ENCODE assay signal across 35 cellular contexts in the genomic region with DNA sequence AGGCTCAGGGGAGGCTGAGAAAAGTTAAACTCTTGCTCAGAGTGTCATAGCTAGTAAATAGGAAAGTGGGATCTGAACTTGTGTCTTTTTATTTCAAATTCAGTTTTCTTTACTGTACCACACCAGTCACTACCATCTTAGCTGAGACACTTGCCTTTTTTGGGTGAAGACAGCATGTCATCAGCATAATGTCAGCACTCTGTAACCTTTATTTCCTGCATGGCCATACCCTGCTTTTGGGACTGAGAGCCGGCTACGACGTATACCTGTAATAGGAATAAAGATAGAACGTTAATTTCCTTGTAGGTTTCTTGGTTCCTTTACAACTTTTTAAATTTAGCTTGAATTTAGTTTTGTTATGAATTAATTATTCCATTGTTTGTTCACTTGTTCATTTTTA.
"Had no signal": no experiment of that assay in that cellular context is flagged by ENCODE, and none has a peak within 500 bp of the region (broad histone marks: within the 10 kb centered on the region; RNA-seq: fewer than 3 reads in every experiment).

No MANE protein-coding gene starts in this region.

- H3K4me1 ChIP-seq: body of pancreas, breast epithelium had no signal

- H3K27ac ChIP-seq: adrenal gland, body of pancreas, brain microvascular endothelial cell, breast epithelium, VCaP had no signal

- ATAC-seq: activated naive CD4-positive, alpha-beta T cell treated with anti-CD3 and anti-CD28 coated beads, Interleukin-2, amount 50 U/mL, for 72 hours; activated T-cell treated with anti-CD3 and anti-CD28 coated beads, Interleukin-2, amount 50 U/mL, for 4 hours; activated T-cell treated with anti-CD3 and anti-CD28 coated beads, Interleukin-2, amount 50 U/mL, for 72 hours; activated T-helper 17 cell treated with anti-CD3 and anti-CD28 coated beads, Interleukin-2, amount 50 U/mL, for 72 hours; body of pancreas had no signal

- H3K27me3 ChIP-seq: adrenal gland, body of pancreas, brain microvascular endothelial cell, breast epithelium had no signal

- H3K4me3 ChIP-seq: adrenal gland, body of pancreas, breast epithelium had no signal

- H3K36me3 Mint-ChIP-seq: activated CD4-positive, alpha-beta memory T cell treated with anti-CD3 and anti-CD28 coated beads for 36 hours; activated naive CD4-positive, alpha-beta T cell treated with anti-CD3 and anti-CD28 coated beads, Interleukin-2, amount 50 U/mL, for 72 hours; activated naive CD8-positive, alpha-beta T cell treated with anti-CD3 and anti-CD28 coated beads for 36 hours had no signal

- H3K9me3 ChIP-seq: adrenal gland, body of pancreas, breast epithelium had no signal

- H3K4me1 Mint-ChIP-seq: activated B cell treated with CpG ODN at 0.5 μM for 24 hours; activated CD4-positive, alpha-beta T cell treated with anti-CD3 and anti-CD28 coated beads, Interleukin-2, amount 10 ng/mL, durations not matched to agents 24 days and 14 days; activated naive CD8-positive, alpha-beta T cell treated with anti-CD3 and anti-CD28 coated beads for 36 hours; activated T-helper 17 cell treated with anti-CD3 and anti-CD28 coated beads, Interleukin-2, amount 50 U/mL, for 72 hours had no signal

- H3K27me3 Mint-ChIP-seq: activated B cell treated with CpG ODN at 0.5 μM for 24 hours; activated CD4-positive, alpha-beta memory T cell treated with anti-CD3 and anti-CD28 coated beads for 36 hours; activated CD4-positive, alpha-beta T cell treated with anti-CD3 and anti-CD28 coated beads, Interleukin-2, amount 10 ng/mL, durations not matched to agents 24 days and 14 days; activated naive CD8-positive, alpha-beta T cell treated with anti-CD3 and anti-CD28 coated beads for 36 hours; activated T-helper 17 cell treated with anti-CD3 and anti-CD28 coated beads, Interleukin-2, amount 50 U/mL, for 72 hours had no signal

- H3K36me3 ChIP-seq: adrenal gland, brain microvascular endothelial cell, breast epithelium had no signal

- DNase-seq: activated B cell treated with CpG ODN at 0.5 μM for 24 hours; activated CD4-positive, alpha-beta memory T cell treated with anti-CD3 and anti-CD28 coated beads for 36 hours; activated CD4-positive, alpha-beta T cell treated with anti-CD3 and anti-CD28 coated beads for 4 hours; activated CD4-positive, alpha-beta T cell treated with anti-CD3 and anti-CD28 coated beads, Interleukin-2, amount 10 ng/mL, durations not matched to agents 24 days and 14 days; activated CD4-positive, alpha-beta T cell treated with anti-CD3 and anti-CD28 coated beads, Interleukin-2, amount 50 U/mL, for 1 hour; activated CD4-positive, alpha-beta T cell treated with anti-CD3 and anti-CD28 coated beads, Interleukin-2, amount 50 U/mL, for 4 hours; activated CD4-positive, CD25-positive, alpha-beta regulatory T cell treated with anti-CD3 and anti-CD28 coated beads, Interleukin-2, amount 50 U/mL, for 72 hours; activated CD8-positive, alpha-beta memory T cell treated with anti-CD3 and anti-CD28 coated beads, Interleukin-2, amount 50 U/mL, for 4 hours; activated effector memory CD4-positive, alpha-beta T cell treated with anti-CD3 and anti-CD28 coated beads, Interleukin-2, amount 50 U/mL, for 16 hours; activated gamma-delta T cell treated with Interleukin-2 at 50 U/mL for 16 hours; activated naive CD4-positive, alpha-beta T cell; activated naive CD4-positive, alpha-beta T cell treated with anti-CD3 and anti-CD28 coated beads for 36 hours; activated naive CD4-positive, alpha-beta T cell treated with anti-CD3 and anti-CD28 coated beads, Interleukin-2, amount 50 U/mL, for 16 hours; activated naive CD8-positive, alpha-beta T cell treated with anti-CD3 and anti-CD28 coated beads for 36 hours; activated T-cell treated with anti-CD3 and anti-CD28 coated beads for 4 hours; activated T-cell treated with anti-CD3 and anti-CD28 coated beads, Interleukin-2, amount 50 U/mL, for 1 hour; activated T-cell treated with anti-CD3 and anti-CD28 coated beads, Interleukin-2, amount 50 U/mL, for 4 hours; activated T-cell treated with anti-CD3 and anti-CD28 coated beads, Interleukin-2, amount 50 U/mL, for 72 hours; adrenal gland; amniotic stem cell; aorta; body of pancreas; brain microvascular endothelial cell; central memory CD4-positive, alpha-beta T cell; T-helper 1 cell; T-helper 2 cell; T-helper 9 cell had no signal

- H3K9me3 Mint-ChIP-seq: activated B cell treated with CpG ODN at 0.5 μM for 24 hours; activated CD4-positive, alpha-beta memory T cell treated with anti-CD3 and anti-CD28 coated beads for 36 hours; activated CD4-positive, alpha-beta T cell treated with anti-CD3 and anti-CD28 coated beads, Interleukin-2, amount 10 ng/mL, durations not matched to agents 24 days and 14 days; activated naive CD4-positive, alpha-beta T cell treated with anti-CD3 and anti-CD28 coated beads for 36 hours; activated naive CD4-positive, alpha-beta T cell treated with anti-CD3 and anti-CD28 coated beads, Interleukin-2, amount 50 U/mL, for 72 hours; activated naive CD8-positive, alpha-beta T cell treated with anti-CD3 and anti-CD28 coated beads for 36 hours; activated T-cell treated with anti-CD3 and anti-CD28 coated beads, Interleukin-2, amount 50 U/mL, for 4 hours; activated T-cell treated with anti-CD3 and anti-CD28 coated beads, Interleukin-2, amount 50 U/mL, for 72 hours; activated T-helper 1 cell treated with anti-CD3 and anti-CD28 coated beads, Interleukin-12 subunit alpha, Interleukin-12 subunit beta, Interleukin-2, Interleukin-4 antibody, amounts not matched to agents 30 ng/mL and 10 ng/mL and 1 ng/mL, durations not matched to agents 14 hours and 24 hours and 36 hours; activated T-helper 17 cell treated with anti-CD3 and anti-CD28 coated beads, Interleukin-2, amount 50 U/mL, for 72 hours; T-helper 1 cell treated with Interleukin-12 subunit alpha and Interleukin-12 subunit beta and Interleukin-4 antibody, amounts not matched to agents 30 μg/mL and 1 μg/mL, for 36 hours; T-helper 2 cell treated with Interferon-gamma antibody and Interleukin-4, amounts not matched to agents 5 μg/mL and 100 μg/mL, for 36 hours had no signal

- FAIRE-seq: astrocyte had no signal

- H3K27ac Mint-ChIP-seq: activated B cell treated with CpG ODN at 0.5 μM for 24 hours; activated CD4-positive, alpha-beta memory T cell treated with anti-CD3 and anti-CD28 coated beads for 36 hours; activated CD4-positive, alpha-beta T cell treated with anti-CD3 and anti-CD28 coated beads, Interleukin-2, amount 10 ng/mL, durations not matched to agents 24 days and 14 days; activated naive CD4-positive, alpha-beta T cell treated with anti-CD3 and anti-CD28 coated beads for 36 hours; activated naive CD8-positive, alpha-beta T cell treated with anti-CD3 and anti-CD28 coated beads for 36 hours; activated T-cell treated with anti-CD3 and anti-CD28 coated beads, Interleukin-2, amount 50 U/mL, for 72 hours; activated T-helper 1 cell treated with anti-CD3 and anti-CD28 coated beads, Interleukin-12 subunit alpha, Interleukin-12 subunit beta, Interleukin-2, Interleukin-4 antibody, amounts not matched to agents 30 ng/mL and 10 ng/mL and 1 ng/mL, durations not matched to agents 14 hours and 24 hours and 36 hours; activated T-helper 17 cell treated with anti-CD3 and anti-CD28 coated beads, Interleukin-2, amount 50 U/mL, for 72 hours; T-helper 1 cell treated with Interleukin-12 subunit alpha and Interleukin-12 subunit beta and Interleukin-4 antibody, amounts not matched to agents 30 μg/mL and 1 μg/mL, for 36 hours; T-helper 2 cell treated with Interferon-gamma antibody and Interleukin-4, amounts not matched to agents 5 μg/mL and 100 μg/mL, for 36 hours had no signal

- H3K4me3 Mint-ChIP-seq: activated B cell treated with CpG ODN at 0.5 μM for 24 hours; activated CD4-positive, alpha-beta memory T cell treated with anti-CD3 and anti-CD28 coated beads for 36 hours; activated CD4-positive, alpha-beta T cell treated with anti-CD3 and anti-CD28 coated beads, Interleukin-2, amount 10 ng/mL, durations not matched to agents 24 days and 14 days; activated naive CD4-positive, alpha-beta T cell treated with anti-CD3 and anti-CD28 coated beads for 36 hours; activated naive CD8-positive, alpha-beta T cell treated with anti-CD3 and anti-CD28 coated beads for 36 hours; activated T-cell treated with anti-CD3 and anti-CD28 coated beads, Interleukin-2, amount 50 U/mL, for 4 hours; activated T-cell treated with anti-CD3 and anti-CD28 coated beads, Interleukin-2, amount 50 U/mL, for 72 hours; activated T-helper 1 cell treated with anti-CD3 and anti-CD28 coated beads, Interleukin-12 subunit alpha, Interleukin-12 subunit beta, Interleukin-2, Interleukin-4 antibody, amounts not matched to agents 30 ng/mL and 10 ng/mL and 1 ng/mL, durations not matched to agents 14 hours and 24 hours and 36 hours; activated T-helper 17 cell treated with anti-CD3 and anti-CD28 coated beads, Interleukin-2, amount 50 U/mL, for 72 hours; T-helper 1 cell treated with Interleukin-12 subunit alpha and Interleukin-12 subunit beta and Interleukin-4 antibody, amounts not matched to agents 30 μg/mL and 1 μg/mL, for 36 hours; T-helper 2 cell treated with Interferon-gamma antibody and Interleukin-4, amounts not matched to agents 5 μg/mL and 100 μg/mL, for 36 hours had no signal
